ENCODE assay signal across 1 cellular context in genomic region chr1:16256478-16256877, GRCh38.
TF ChIP-seq lines count a peak whose summit lies in the region.

No MANE protein-coding gene starts in this region.

TF ChIP-seq in GM23338, 12 proteins besides CTCF, POLR2A, EP300 and RAD21 (continued from another document):
- TF ChIP-seq, protein P1, sequence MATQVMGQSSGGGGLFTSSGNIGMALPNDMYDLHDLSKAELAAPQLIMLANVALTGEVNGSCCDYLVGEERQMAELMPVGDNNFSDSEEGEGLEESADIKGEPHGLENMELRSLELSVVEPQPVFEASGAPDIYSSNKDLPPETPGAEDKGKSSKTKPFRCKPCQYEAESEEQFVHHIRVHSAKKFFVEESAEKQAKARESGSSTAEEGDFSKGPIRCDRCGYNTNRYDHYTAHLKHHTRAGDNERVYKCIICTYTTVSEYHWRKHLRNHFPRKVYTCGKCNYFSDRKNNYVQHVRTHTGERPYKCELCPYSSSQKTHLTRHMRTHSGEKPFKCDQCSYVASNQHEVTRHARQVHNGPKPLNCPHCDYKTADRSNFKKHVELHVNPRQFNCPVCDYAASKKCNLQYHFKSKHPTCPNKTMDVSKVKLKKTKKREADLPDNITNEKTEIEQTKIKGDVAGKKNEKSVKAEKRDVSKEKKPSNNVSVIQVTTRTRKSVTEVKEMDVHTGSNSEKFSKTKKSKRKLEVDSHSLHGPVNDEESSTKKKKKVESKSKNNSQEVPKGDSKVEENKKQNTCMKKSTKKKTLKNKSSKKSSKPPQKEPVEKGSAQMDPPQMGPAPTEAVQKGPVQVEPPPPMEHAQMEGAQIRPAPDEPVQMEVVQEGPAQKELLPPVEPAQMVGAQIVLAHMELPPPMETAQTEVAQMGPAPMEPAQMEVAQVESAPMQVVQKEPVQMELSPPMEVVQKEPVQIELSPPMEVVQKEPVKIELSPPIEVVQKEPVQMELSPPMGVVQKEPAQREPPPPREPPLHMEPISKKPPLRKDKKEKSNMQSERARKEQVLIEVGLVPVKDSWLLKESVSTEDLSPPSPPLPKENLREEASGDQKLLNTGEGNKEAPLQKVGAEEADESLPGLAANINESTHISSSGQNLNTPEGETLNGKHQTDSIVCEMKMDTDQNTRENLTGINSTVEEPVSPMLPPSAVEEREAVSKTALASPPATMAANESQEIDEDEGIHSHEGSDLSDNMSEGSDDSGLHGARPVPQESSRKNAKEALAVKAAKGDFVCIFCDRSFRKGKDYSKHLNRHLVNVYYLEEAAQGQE (IDR thresholded peaks at IDR 0.05; ENCODE audit: unreplicated experiment): no peak
- TF ChIP-seq ZNF331 (CRISPR knock-in tag; IDR thresholded peaks at IDR 0.05; ENCODE audit: low read depth): no peak
- TF ChIP-seq CREB1 (CRISPR knock-in tag; IDR thresholded peaks at IDR 0.05; ENCODE audit: low read depth): no peak
- TF ChIP-seq ZNF114 (CRISPR knock-in tag; IDR thresholded peaks at IDR 0.05): no peak
- TF ChIP-seq JUNB (IDR thresholded peaks at IDR 0.05; ENCODE audit: unreplicated experiment): no peak
- no peak for TF ChIP-seq EZH2 (IDR thresholded peaks at IDR 0.05; ENCODE audit: low read depth, unreplicated experiment)
- TF ChIP-seq STAT1 (IDR thresholded peaks at IDR 0.05; ENCODE audit: unreplicated experiment): no peak
- no peak for TF ChIP-seq NANOG (IDR thresholded peaks at IDR 0.05; ENCODE audit: borderline replicate concordance)
- TF ChIP-seq ZNF462 (CRISPR knock-in tag; IDR thresholded peaks at IDR 0.05): no peak
